8 cellular contexts compared by ENCODE assay signal in genomic region chr5:87412417-87413115, GRCh38. TPM values are rescaled to one million over a fixed set of nuclear protein-coding genes. Genes with fewer than 3 reads are reported as not detected.
A peak's percentile ranks its signal among the peaks of the same experiment; 100 is the strongest.
DNase-seq lines count a peak whose midpoint lies in the region; ATAC-seq, FAIRE-seq and TF ChIP-seq lines count a peak whose summit lies in the region.

CCNH (minus strand) TSS chr5:87412930; CDS start chr5:87412794, 136 bp downstream.

- H3K27me3 ChIP-seq in bronchial epithelial cell (ENCODE audit: control insufficient read depth, insufficient read depth, low read length) (no peaks in the 10 kb centered on the region), iPS-20b (ENCODE audit: insufficient read depth, low read length) (no peaks in the 10 kb centered on the region)

- H3K9ac ChIP-seq in iPS-20b (ENCODE audit: low read depth, low read length) = peak within 1 kb of the TSS; percentile 93

- POLR2A ChIA-PET in AG04449 (lab: Yijun Ruan, JAX) = no interaction called here

- DNase-seq in AG04449 (ENCODE audit: low read depth, low spot score) (peak; percentile 87), NCI-H2227 treated with DMSO at 0.1 percent for 48 hours (lab: John Stamatoyannopoulos, UW) (peak; percentile 90), bronchial epithelial cell (ENCODE audit: low read depth) (peak; percentile 96)

- ATAC-seq in GM18907 (IDR thresholded peaks at IDR 0.05; ENCODE audit: unreplicated experiment) = peak; percentile 100
- ATAC-seq in HG03159 (IDR thresholded peaks at IDR 0.05; ENCODE audit: unreplicated experiment) = peak; percentile 99

- H3K27ac ChIP-seq in iPS-20b (ENCODE audit: low read length) (peak within 1 kb of the TSS; percentile 11), skin epidermis (peak within 1 kb of the TSS; percentile 73 to 99 (median 92))

- TF ChIP-seq CTCF in AG04449 (IDR thresholded peaks at IDR 0.05; ENCODE audit: insufficient read depth, low read length, missing control alignments) (no peak), WI38 (IDR thresholded peaks at IDR 0.05; ENCODE audit: low read depth, low read length) (no peak), bronchial epithelial cell (IDR thresholded peaks at IDR 0.05; ENCODE audit: insufficient read depth, low read length, severe bottlenecking) (no peak)

- no peaks in the 10 kb centered on the region for H3K9me3 ChIP-seq in iPS-20b (ENCODE audit: insufficient read depth, low read depth, low read length)

- H3K4me3 ChIP-seq in AG04449 (ENCODE audit: low read depth, low read length) (peak within 1 kb of the TSS; percentile 96), WI38 (ENCODE audit: low read depth, low read length) (peak within 1 kb of the TSS; percentile 76), bronchial epithelial cell (ENCODE audit: low read depth, low read length) (peak within 1 kb of the TSS; percentile 81), iPS-20b (ENCODE audit: low read length) (peak within 1 kb of the TSS; percentile 84), skin epidermis (peak within 1 kb of the TSS; percentile 76 to 97 (median 84))

- H3K4me1 ChIP-seq in iPS-20b (ENCODE audit: insufficient read depth, low read length) = peaks cover 5% of the 10 kb centered on the region; the same call in 1 of the 2 replicates

- CTCF ChIA-PET in AG04449 (lab: Yijun Ruan, JAX) = interaction anchor here (1.2 to 2.9 kb wide), 5 partner anchors 9 to 341 kb away, joined by 3 to 26 read pairs (median 4); no protein-coding TSS in a partner anchor

- H3K36me3 ChIP-seq in bronchial epithelial cell (ENCODE audit: control insufficient read depth, insufficient read depth, low read length) = peaks cover 2% of the 10 kb centered on the region
- H3K36me3 ChIP-seq in iPS-20b (ENCODE audit: insufficient read depth, low read depth, low read length) = peaks cover 37% of the 10 kb centered on the region

- FAIRE-seq in bronchial epithelial cell (lab: Jason Lieb, UNC) = peak; percentile 66

RNA-seq across cellular contexts. Expression of gene CCNH, which starts in this region (rescaled TPM):
- 73.2 and 103 TPM in 2 replicates for total RNA-seq in bronchial epithelial cell

Comparison
In these comparisons a context has a peak if more than half of its experiments do, and no peak if none do; other contexts are left out.
1. Peak in every context shown above with its lines: DNase-seq, ATAC-seq, H3K4me3 ChIP-seq and H3K27ac ChIP-seq.